Comparison of ENCODE assay signal across 8 cellular contexts in the genomic region with DNA sequence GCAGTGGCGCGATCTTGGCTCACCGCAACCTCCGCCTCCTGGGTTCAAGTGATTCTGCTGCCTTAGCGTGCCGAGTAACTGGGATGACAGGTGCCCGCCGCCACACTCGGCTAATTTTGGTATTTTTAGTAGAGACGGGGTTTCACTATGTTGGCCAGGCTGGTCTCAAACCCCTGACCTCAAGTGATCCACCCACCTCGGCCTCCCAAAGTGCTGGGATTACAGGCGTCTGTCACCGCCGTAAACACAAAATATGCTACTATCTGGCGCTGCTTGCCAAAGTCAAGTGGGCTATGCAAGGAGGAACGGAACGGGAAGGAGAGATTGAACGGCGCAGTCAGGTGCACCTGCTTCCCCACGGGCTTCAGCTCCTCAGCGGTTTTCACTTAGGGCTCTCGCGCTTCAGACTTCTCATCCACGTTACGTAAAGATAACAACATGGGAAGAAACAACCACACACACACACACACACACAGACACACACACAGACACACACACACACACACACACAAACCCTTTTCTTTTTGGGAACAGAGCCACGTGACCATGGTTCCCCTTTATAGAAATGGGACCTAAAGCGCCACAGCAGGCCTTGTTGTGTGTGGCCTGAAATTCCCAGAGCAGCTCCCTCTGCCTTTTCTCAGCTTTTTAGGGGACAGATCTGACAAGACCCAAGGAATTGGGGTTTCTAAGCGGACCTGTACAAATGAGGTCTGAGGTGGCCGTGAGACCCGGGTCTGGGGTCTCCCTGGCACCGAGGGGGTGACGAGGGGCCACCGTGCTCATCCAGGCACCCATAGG. TPM values are rescaled to one million over a fixed set of nuclear protein-coding genes. Genes with fewer than 3 reads are reported as not detected.
A peak's percentile ranks its signal among the peaks of the same experiment; 100 is the strongest.
DNase-seq lines count a peak whose midpoint lies in the region; ATAC-seq and TF ChIP-seq lines count a peak whose summit lies in the region.

No MANE protein-coding gene starts in this region.

- no peaks in the 10 kb centered on the region for H3K27me3 ChIP-seq in CD4-positive, alpha-beta T cell (ENCODE audit: control insufficient read depth, insufficient read depth, low read length)

- peak overlapping the region; percentile 82 for H3K27ac ChIP-seq in CD4-positive, alpha-beta T cell (ENCODE audit: low read depth, low read length)
- H3K27ac ChIP-seq in coronary artery, result no peak overlapping the region

- CTCF ChIA-PET in CD4-positive, alpha-beta T cell (lab: Charles Lee), result no interaction called here
- CTCF ChIA-PET in T-cell (lab: Charles Lee), result no interaction called here

- H3K9me3 Mint-ChIP-seq in CD4-positive, alpha-beta T cell, result no peaks in the 10 kb centered on the region
- no peaks in the 10 kb centered on the region for H3K9me3 Mint-ChIP-seq in T-cell
- H3K9me3 Mint-ChIP-seq in stimulated activated memory B cell treated with anti-CD40 and anti-IgM and Interleukin-4, amounts not matched to agents 10 μg/mL and 1 μg/mL and 100 μg/mL, for 72 hours, result no peaks in the 10 kb centered on the region

- in situ Hi-C loops in G401 (cut with HindIII; ENCODE audit: low sequenced_read_pairs), result no loop called here

- peak in 6 of 10 experiments; percentile 20 to 44 (median 32) for DNase-seq in CD4-positive, alpha-beta T cell
- DNase-seq in T-cell (peak in 26 of 34 experiments; percentile 14 to 51 (median 28)), coronary artery (ENCODE audit: low spot score) (no peak), NCI-H82 (lab: John Stamatoyannopoulos, UW) (no peak), G401 (ENCODE audit: low spot score) (no peak), hippocampal formation (lab: John Stamatoyannopoulos, UW) (no peak)

- peaks cover 26% of the 10 kb centered on the region for H3K4me1 Mint-ChIP-seq in CD4-positive, alpha-beta T cell (ENCODE audit: low read depth)
- peaks cover 17 to 24% (median 21%) of the 10 kb centered on the region in 3 donors for H3K4me1 Mint-ChIP-seq in T-cell
- peaks cover 14% of the 10 kb centered on the region for H3K4me1 Mint-ChIP-seq in stimulated activated memory B cell treated with anti-CD40 and anti-IgM and Interleukin-4, amounts not matched to agents 10 μg/mL and 1 μg/mL and 100 μg/mL, for 72 hours

- peaks cover 36% of the 10 kb centered on the region for H3K36me3 Mint-ChIP-seq in CD4-positive, alpha-beta T cell (ENCODE audit: low read depth)
- peaks cover 17% of the 10 kb centered on the region for H3K36me3 Mint-ChIP-seq in T-cell
- peaks cover 8% of the 10 kb centered on the region for H3K36me3 Mint-ChIP-seq in stimulated activated memory B cell treated with anti-CD40 and anti-IgM and Interleukin-4, amounts not matched to agents 10 μg/mL and 1 μg/mL and 100 μg/mL, for 72 hours

- peak overlapping the region; percentile 98 for H3K4me3 Mint-ChIP-seq in CD4-positive, alpha-beta T cell
- H3K4me3 Mint-ChIP-seq in T-cell, result peak overlapping the region; percentile 90 to 98 (median 92)
- H3K4me3 Mint-ChIP-seq in stimulated activated memory B cell treated with anti-CD40 and anti-IgM and Interleukin-4, amounts not matched to agents 10 μg/mL and 1 μg/mL and 100 μg/mL, for 72 hours, result peak overlapping the region; percentile 88

- no peak for TF ChIP-seq CTCF in CD4-positive, alpha-beta T cell (IDR thresholded peaks at IDR 0.05)
- no peak for TF ChIP-seq CTCF in coronary artery (IDR thresholded peaks at IDR 0.05)

- peak overlapping the region; percentile 48 for H3K4me3 ChIP-seq in coronary artery

- intact Hi-C loops in CD4-positive, alpha-beta T cell (cut with DNase I, micrococcal nuclease), result loop anchor here (1.0 to 10.0 kb wide), 13 partner anchors 13 to 1159 kb away; a partner anchor contains a TSS

- no peaks in the 10 kb centered on the region for H3K9me3 ChIP-seq in CD4-positive, alpha-beta T cell (ENCODE audit: control insufficient read depth, low read length)

- ATAC-seq in CD4-positive, alpha-beta T cell (ENCODE audit: poor library complexity), result peak; percentile 7
- ATAC-seq in HG02610 (IDR thresholded peaks at IDR 0.05; ENCODE audit: unreplicated experiment), result peak; percentile 27
- ATAC-seq in T-cell (replicated peaks in 1 of 4), result peak in 1 of 4 experiments; percentile 5
- ATAC-seq in stimulated activated memory B cell treated with anti-CD40 and anti-IgM and Interleukin-4, amounts not matched to agents 10 μg/mL and 1 μg/mL and 100 μg/mL, for 72 hours, result peak; percentile 57

- no peaks in the 10 kb centered on the region for H3K27me3 Mint-ChIP-seq in CD4-positive, alpha-beta T cell
- no peaks in the 10 kb centered on the region for H3K27me3 Mint-ChIP-seq in T-cell
- H3K27me3 Mint-ChIP-seq in stimulated activated memory B cell treated with anti-CD40 and anti-IgM and Interleukin-4, amounts not matched to agents 10 μg/mL and 1 μg/mL and 100 μg/mL, for 72 hours, result no peaks in the 10 kb centered on the region

- peak overlapping the region; percentile 98 for H3K27ac Mint-ChIP-seq in CD4-positive, alpha-beta T cell
- H3K27ac Mint-ChIP-seq in T-cell, result peak overlapping the region; percentile 98 to 100
- peak overlapping the region; percentile 97 for H3K27ac Mint-ChIP-seq in stimulated activated memory B cell treated with anti-CD40 and anti-IgM and Interleukin-4, amounts not matched to agents 10 μg/mL and 1 μg/mL and 100 μg/mL, for 72 hours

- POLR2A ChIA-PET in CD4-positive, alpha-beta T cell (lab: Charles Lee), result no interaction called here
- POLR2A ChIA-PET in T-cell (lab: Charles Lee), result no interaction called here

RNA-seq across cellular contexts. Expression of a gene that starts 1.5 kb away (rescaled TPM):
- total RNA-seq in CD4-positive, alpha-beta T cell, result 100 to 1,000 TPM; 139 TPM
- 100 to 1,000 TPM; 114 to 219 (median 182) TPM for total RNA-seq in T-cell
- total RNA-seq in G401 (2014; rRNA removed; shearing (Covaris generic)), result under 0.01 TPM in 1 of 2 replicates, not detected in the other

RNA-seq across cellular contexts. Expression of a gene that starts 56.0 kb away (rescaled TPM):
- 100 to 1,000 TPM; 143 to 149 TPM for total RNA-seq in CD4-positive, alpha-beta T cell
- total RNA-seq in T-cell, result 100 to 1,000 TPM; 120 to 162 (median 155) TPM
- 37.1 and 38.3 TPM in 2 replicates for total RNA-seq in G401 (2014; rRNA removed; shearing (Covaris generic))

Comparison
In these comparisons a context has a peak if more than half of its experiments do, and no peak if none do; other contexts are left out.
1. DNase-seq: peak in CD4-positive, alpha-beta T cell (6 of 10) and T-cell (26 of 34); none in coronary artery (single experiment), NCI-H82 (single experiment), G401 (single experiment) and hippocampal formation (0 of 2).
2. RNA of a gene that starts 1.5 kb away (total RNA-seq): 114 to 219 TPM in T-cell and 139 TPM in CD4-positive, alpha-beta T cell; under 0.01 TPM in G401; every median in the first group is over 100 times any median in the second.
3. Peak in every context shown above with its lines, with median percentiles within 50 percentile points of each other: H3K27ac Mint-ChIP-seq and H3K4me3 Mint-ChIP-seq.